Comparison of ENCODE assay signal across 8 cellular contexts in the genomic region with DNA sequence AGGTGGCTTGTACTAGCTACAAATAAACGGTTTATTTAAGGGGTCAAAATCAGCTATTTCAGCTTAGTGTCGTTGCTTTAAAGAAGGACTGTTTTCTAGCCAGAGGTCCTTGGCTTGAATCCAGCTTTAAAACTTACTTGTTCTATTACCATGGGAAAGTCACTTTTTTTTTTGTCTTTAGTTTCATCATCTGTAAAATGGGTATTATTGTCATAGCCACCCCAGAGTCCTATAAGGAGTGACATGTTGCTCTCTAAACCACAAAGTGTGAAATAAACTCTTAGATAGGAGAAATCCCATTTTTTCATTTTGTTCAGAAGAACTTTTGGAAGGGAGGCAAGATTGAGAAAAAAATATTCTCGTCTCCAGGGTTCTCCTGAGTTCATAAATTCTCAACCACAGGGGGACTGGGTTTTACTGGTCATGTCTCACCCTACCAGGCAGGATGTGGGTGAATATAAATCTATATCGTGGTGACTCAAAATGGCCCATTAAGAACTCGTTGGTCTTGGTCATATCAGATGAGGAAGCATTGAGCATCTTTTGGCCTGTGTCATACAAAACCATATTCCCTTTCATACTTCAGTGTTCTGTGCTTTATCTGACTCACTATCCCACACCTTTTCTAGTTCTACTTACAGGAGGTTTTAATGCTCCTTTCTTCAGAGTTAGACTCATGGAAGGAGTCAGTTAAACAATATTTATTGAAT.
DNase-seq lines count a peak whose midpoint lies in the region; ATAC-seq, FAIRE-seq and TF ChIP-seq lines count a peak whose summit lies in the region.

No MANE protein-coding gene starts in this region.

- TF ChIP-seq POLR2A in GM12878 (IDR thresholded peaks at IDR 0.05; ENCODE audit: low read depth, low read length) (no peak), Peyer's patch (IDR thresholded peaks at IDR 0.05) (no peak)

- peak overlapping the region; percentile 39; the same call in 1 of the 2 replicates for H2AFZ ChIP-seq in GM12878 (ENCODE audit: control insufficient read depth, low read depth, low read length)

- H3K9me3 ChIP-seq in GM12878 (replicated peaks; ENCODE audit: control insufficient read depth, insufficient read depth, low read length) (peaks cover 2% of the 10 kb centered on the region), Peyer's patch (no peaks in the 10 kb centered on the region)

- DNase-seq in GM10266 (ENCODE audit: extremely low spot score) (peak; percentile 49), GM12878 (ENCODE audit: low read depth, low spot score) (peak; percentile 73), Peyer's patch (no peak), mesenteric fat pad (ENCODE audit: low spot score) (no peak), T1000 (lab: John Stamatoyannopoulos, UW) (no peak), GOT3 (lab: John Stamatoyannopoulos, UW) (no peak)

- CTCF ChIA-PET in GM12878 (lab: Yijun Ruan, JAX): interaction anchor here (0.5 to 1.7 kb wide), 8 partner anchors 14 to 683 kb away, joined by 3 to 8 read pairs (median 3); no protein-coding TSS in a partner anchor

- no peak overlapping the region; the same call in 1 of the 2 replicates for H3K4me3 ChIP-seq in GM12878
- no peak overlapping the region for H3K4me3 ChIP-seq in Peyer's patch

- BruUV-seq in GM12878 (replicated peaks; lab: Mats Ljungman, UMichigan): no TSS peak

- H4K20me1 ChIP-seq in GM12878 (ENCODE audit: control insufficient read depth, insufficient read depth): no peaks in the 10 kb centered on the region

- H3K27me3 ChIP-seq in GM12878 (replicated peaks in 1 of 2; ENCODE audit: control insufficient read depth in 2 of 2, insufficient read depth in 2 of 2, low read length in 1 of 2) (no peaks in the 10 kb centered on the region), Peyer's patch (no peaks in the 10 kb centered on the region)

- H3K9ac ChIP-seq in GM12878 (ENCODE audit: control insufficient read depth, insufficient read depth, low read length): peak overlapping the region; percentile 8; the same call in 1 of the 2 replicates

- in situ Hi-C loops in GM12878 (cut with MboI): no loop called here

- ATAC-seq in GM21360 (IDR thresholded peaks at IDR 0.05; ENCODE audit: unreplicated experiment) (peak; percentile 89), HG03469 (IDR thresholded peaks at IDR 0.05; ENCODE audit: unreplicated experiment) (peak; percentile 68), GM12878 (peak; percentile 96)

- intact Hi-C loops in GM12878 (cut with micrococcal nuclease; ENCODE audit: unreplicated experiment): loop anchor here (1.0 to 10.0 kb wide), 7 partner anchors 11 to 601 kb away; no protein-coding TSS in a partner anchor

- no peak for TF ChIP-seq CTCF in GM10266 (IDR thresholded peaks at IDR 0.05; ENCODE audit: control insufficient read depth, insufficient read depth, low read depth, missing control alignments)
- no peak for TF ChIP-seq CTCF in GM12878 (IDR thresholded peaks at IDR 0.05 in 2 of 3, conservative IDR thresholded peaks at IDR 0.05 in 1 of 3; ENCODE audit: control insufficient read depth in 2 of 3, extremely low read depth in 1 of 3, insufficient read depth in 1 of 3, low read depth in 3 of 3, low read length in 3 of 3)
- TF ChIP-seq CTCF in Peyer's patch (IDR thresholded peaks at IDR 0.05): no peak

- SMC1A ChIA-PET in GM12878 (lab: Charles Lee; ENCODE audit: uncharacterized antibody, unreplicated experiment): interaction anchor here (0.7 to 2.1 kb wide), 36 partner anchors 9 to 585 kb away, joined by 3 to 17 read pairs (median 4); no protein-coding TSS in a partner anchor

- no peak for TF ChIP-seq RAD21 in GM12878 (IDR thresholded peaks at IDR 0.05; ENCODE audit: insufficient read depth, low read depth, low read length)

- WGBS in GM12878 (ENCODE audit: insufficient coverage, insufficient replicate concordance, low lambda C conversion rate, missing lambda C conversion rate): 3% methylated on average over 5 of the region's 5 CpGs

- RAD21 ChIA-PET in GM12878 (lab: Charles Lee; ENCODE audit: unreplicated experiment): interaction anchor here (0.8 to 1.7 kb wide), 14 partner anchors 13 to 223 kb away, joined by 3 to 16 read pairs (median 4); no protein-coding TSS in a partner anchor

- H3K36me3 ChIP-seq in GM12878 (ENCODE audit: control insufficient read depth in 2 of 2, insufficient read depth in 2 of 2, low read length in 1 of 2) (no peaks in the 10 kb centered on the region), Peyer's patch (no peaks in the 10 kb centered on the region)

- H3K27ac ChIP-seq in GM12878 (ENCODE audit: control insufficient read depth, insufficient read depth) (peak overlapping the region; percentile 69), Peyer's patch (peak overlapping the region in 1 of 4 donors; percentile 43)

- H3K79me2 ChIP-seq in GM12878 (ENCODE audit: control insufficient read depth, insufficient read depth, low read length): no peaks in the 10 kb centered on the region

- H3K4me1 ChIP-seq in GM12878 (ENCODE audit: control insufficient read depth, insufficient read depth, low read length) (peaks cover 22% of the 10 kb centered on the region), Peyer's patch (peaks cover 0 to 5% (median 0%) of the 10 kb centered on the region in 4 donors)

- FAIRE-seq in GM12878 (lab: Jason Lieb, UNC): peak; percentile 64

- H3K4me2 ChIP-seq in GM12878 (ENCODE audit: control insufficient read depth, insufficient read depth): peak overlapping the region; percentile 80

- peak; percentile 61 to 71; a peak in 2 of 4 replicates for TF ChIP-seq EP300 in GM12878 (IDR thresholded peaks at IDR 0.05; ENCODE audit: borderline replicate concordance in 1 of 2, control insufficient read depth in 1 of 2, low read depth in 2 of 2, low read length in 2 of 2)

- POLR2A ChIA-PET in GM12878 (lab: Charles Lee): interaction anchor here (1.0 to 1.8 kb wide), 3 partner anchors 13 to 172 kb away, joined by 3 to 11 read pairs (median 3); no protein-coding TSS in a partner anchor

TF ChIP-seq in GM12878, 131 proteins besides CTCF, POLR2A, EP300 and RAD21 (continues in another document):
- TF ChIP-seq TCF7 (IDR thresholded peaks at IDR 0.05; ENCODE audit: borderline replicate concordance) (0 out of 2 replicates have a peak, but pooled peaks have one; percentile 16), LARP7 (IDR thresholded peaks at IDR 0.05) (no peak), SREBF1 (IDR thresholded peaks at IDR 0.05; ENCODE audit: low read length) (no peak), BCL11A (IDR thresholded peaks at IDR 0.05; ENCODE audit: low read depth, low read length) (peak; percentile 95), ZZZ3 (IDR thresholded peaks at IDR 0.05; ENCODE audit: control insufficient read depth, insufficient read length, low read depth) (no peak), FOS (IDR thresholded peaks at IDR 0.05; ENCODE audit: borderline replicate concordance, extremely low read depth, insufficient read length) (no peak), IKZF2 (IDR thresholded peaks at IDR 0.05) (peak; percentile 38 to 45; a peak in 3 of 4 replicates), MTA2 (IDR thresholded peaks at IDR 0.05; ENCODE audit: low read depth) (peak; percentile 80), JUNB (IDR thresholded peaks at IDR 0.05) (peak; percentile 93), CHD2 (IDR thresholded peaks at IDR 0.05; ENCODE audit: borderline replicate concordance, low read depth, low read length) (no peak), EZH2 (IDR thresholded peaks at IDR 0.05; ENCODE audit: borderline replicate concordance, control insufficient read depth, low read depth, low read length) (no peak), TCF3 (IDR thresholded peaks at IDR 0.05; ENCODE audit: borderline replicate concordance, insufficient read depth, low read depth, low read length) (0 out of 2 replicates have a peak, but pooled peaks have one; percentile 42), GABPA (IDR thresholded peaks at IDR 0.05; ENCODE audit: low read depth) (peak; percentile 37; the same call in 1 of the 2 replicates), STAT1 (conservative IDR thresholded peaks at IDR 0.05) (no peak), SMARCA5 (IDR thresholded peaks at IDR 0.05) (0 out of 2 replicates have a peak, but pooled peaks have one; percentile 43), CBFB (IDR thresholded peaks at IDR 0.05; ENCODE audit: low read depth) (peak; percentile 56; the same call in 1 of the 2 replicates), ETV6 (conservative IDR thresholded peaks at IDR 0.05 in 1 of 2, IDR thresholded peaks at IDR 0.05 in 1 of 2; ENCODE audit: borderline replicate concordance in 1 of 2, low read depth in 1 of 2) (peak in 1 of 2 experiments; percentile 87; a peak in 2 of 4 replicates)
- TF ChIP-seq, protein P1, sequence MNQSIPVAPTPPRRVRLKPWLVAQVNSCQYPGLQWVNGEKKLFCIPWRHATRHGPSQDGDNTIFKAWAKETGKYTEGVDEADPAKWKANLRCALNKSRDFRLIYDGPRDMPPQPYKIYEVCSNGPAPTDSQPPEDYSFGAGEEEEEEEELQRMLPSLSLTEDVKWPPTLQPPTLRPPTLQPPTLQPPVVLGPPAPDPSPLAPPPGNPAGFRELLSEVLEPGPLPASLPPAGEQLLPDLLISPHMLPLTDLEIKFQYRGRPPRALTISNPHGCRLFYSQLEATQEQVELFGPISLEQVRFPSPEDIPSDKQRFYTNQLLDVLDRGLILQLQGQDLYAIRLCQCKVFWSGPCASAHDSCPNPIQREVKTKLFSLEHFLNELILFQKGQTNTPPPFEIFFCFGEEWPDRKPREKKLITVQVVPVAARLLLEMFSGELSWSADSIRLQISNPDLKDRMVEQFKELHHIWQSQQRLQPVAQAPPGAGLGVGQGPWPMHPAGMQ (IDR thresholded peaks at IDR 0.05; ENCODE audit: borderline replicate concordance): no peak
- TF ChIP-seq, protein P2, sequence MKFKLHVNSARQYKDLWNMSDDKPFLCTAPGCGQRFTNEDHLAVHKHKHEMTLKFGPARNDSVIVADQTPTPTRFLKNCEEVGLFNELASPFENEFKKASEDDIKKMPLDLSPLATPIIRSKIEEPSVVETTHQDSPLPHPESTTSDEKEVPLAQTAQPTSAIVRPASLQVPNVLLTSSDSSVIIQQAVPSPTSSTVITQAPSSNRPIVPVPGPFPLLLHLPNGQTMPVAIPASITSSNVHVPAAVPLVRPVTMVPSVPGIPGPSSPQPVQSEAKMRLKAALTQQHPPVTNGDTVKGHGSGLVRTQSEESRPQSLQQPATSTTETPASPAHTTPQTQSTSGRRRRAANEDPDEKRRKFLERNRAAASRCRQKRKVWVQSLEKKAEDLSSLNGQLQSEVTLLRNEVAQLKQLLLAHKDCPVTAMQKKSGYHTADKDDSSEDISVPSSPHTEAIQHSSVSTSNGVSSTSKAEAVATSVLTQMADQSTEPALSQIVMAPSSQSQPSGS (IDR thresholded peaks at IDR 0.05; ENCODE audit: low read length): peak; percentile 88

Comparison
In these comparisons a context has a peak if more than half of its experiments do, and no peak if none do; other contexts are left out.
1. DNase-seq: peak in GM10266 (single experiment) and GM12878 (single experiment); none in Peyer's patch (0 of 3), mesenteric fat pad (single experiment), T1000 (single experiment) and GOT3 (single experiment).
2. Peak in every context shown above with its lines, with median percentiles within 50 percentile points of each other: ATAC-seq.